1 cellular context compared by ENCODE assay signal in genomic region chr1:27208143-27208675, GRCh38.
TF ChIP-seq lines count a peak whose summit lies in the region.

No MANE protein-coding gene starts in this region.

TF ChIP-seq in HEK293, 187 proteins besides CTCF, POLR2A, EP300 and RAD21:
- TF ChIP-seq ZNF146 (tag by site-specific recombination; IDR thresholded peaks at IDR 0.05), result peak; percentile 83
- TF ChIP-seq ZNF580 (tag by site-specific recombination; IDR thresholded peaks at IDR 0.05), result 0 out of 2 replicates have a peak, but pooled peaks have one; percentile 12
